1 cellular context compared by ENCODE assay signal in genomic region chr9:84785766-84786547, GRCh38.
TF ChIP-seq lines count a peak whose summit lies in the region.

No MANE protein-coding gene starts in this region.

TF ChIP-seq in GM23338, 12 proteins besides CTCF, POLR2A, EP300 and RAD21 (continued from another document):
- TF ChIP-seq REST (IDR thresholded peaks at IDR 0.05; ENCODE audit: unreplicated experiment) = no peak
- TF ChIP-seq ZNF114 (CRISPR knock-in tag; IDR thresholded peaks at IDR 0.05) = no peak
- TF ChIP-seq ETS1 (IDR thresholded peaks at IDR 0.05) = no peak
